Comparison of ENCODE assay signal across 14 cellular contexts in the genomic region with DNA sequence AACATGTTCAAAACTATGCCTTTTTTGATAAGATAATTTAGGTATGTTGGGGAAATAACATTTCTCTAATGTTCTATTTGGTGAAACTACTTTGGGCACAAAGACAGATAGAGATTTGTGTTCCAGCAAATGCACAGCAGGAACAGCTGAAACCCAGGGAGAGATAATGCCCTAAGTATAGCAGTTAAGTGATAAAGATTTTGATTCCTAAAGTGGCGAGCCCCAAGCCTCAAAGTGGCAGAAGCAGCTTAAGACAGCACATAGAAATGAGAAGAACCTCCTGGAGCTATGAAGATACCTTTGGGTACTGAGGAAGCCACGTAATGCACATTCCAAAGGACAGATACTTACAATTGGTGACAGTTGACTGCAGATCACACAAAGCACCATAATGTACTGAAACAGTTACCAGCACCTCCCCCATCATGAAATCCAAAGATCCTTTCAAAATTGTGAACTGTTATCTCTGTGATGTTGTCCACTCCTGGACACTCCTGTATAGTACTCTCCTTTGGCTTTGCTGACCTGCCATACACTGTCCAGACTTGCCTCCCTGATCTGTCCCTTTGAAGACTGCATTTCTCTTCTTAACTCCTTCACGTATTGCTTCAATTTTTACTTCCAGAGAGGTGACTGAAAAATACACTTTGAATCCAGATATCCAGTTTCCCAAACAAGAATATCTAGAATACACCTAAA.
A peak's percentile ranks its signal among the peaks of the same experiment; 100 is the strongest.
DNase-seq lines count a peak whose midpoint lies in the region; ATAC-seq and TF ChIP-seq lines count a peak whose summit lies in the region.
"Had no signal": no experiment of that assay in that cellular context is flagged by ENCODE, and none has a peak within 500 bp of the region (broad histone marks: within the 10 kb centered on the region; RNA-seq: fewer than 3 reads in every experiment).

No MANE protein-coding gene starts in this region.

- H2AFZ ChIP-seq in IMR-90 (replicated peaks; ENCODE audit: low read length, poor library complexity) = no peak overlapping the region

- H3K18ac ChIP-seq in IMR-90 (ENCODE audit: low read depth, low read length) (no peak overlapping the region; the same call in 1 of the 2 replicates), mesendoderm (ENCODE audit: low read length) (no peak overlapping the region)

- H3K79me1 ChIP-seq in IMR-90 (ENCODE audit: low read depth in 1 of 2, low read length in 2 of 2) (peaks cover 17 to 38% of the 10 kb centered on the region in 2 experiments), mesendoderm (ENCODE audit: low read length) (no peaks in the 10 kb centered on the region)

- H4K5ac ChIP-seq in IMR-90 (ENCODE audit: low read depth, low read length) (peak overlapping the region; percentile 54; the same call in 1 of the 2 replicates), mesendoderm (ENCODE audit: low read length) (no peak overlapping the region)

- POLR2A ChIA-PET in IMR-90 (lab: Charles Lee; ENCODE audit: unreplicated experiment) = no interaction called here

- BruUV-seq in IMR-90 (replicated peaks; lab: Mats Ljungman, UMichigan) = no TSS peak

- H3K27me3 ChIP-seq in IMR-90 (ENCODE audit: control insufficient read depth, insufficient read depth, low read length) = no peaks in the 10 kb centered on the region
- no peaks in the 10 kb centered on the region for H3K27me3 ChIP-seq in heart left ventricle
- no peaks in the 10 kb centered on the region for H3K27me3 ChIP-seq in mesendoderm (ENCODE audit: insufficient read depth, low read length, poor library complexity)
- H3K27me3 ChIP-seq in psoas muscle (ENCODE audit: insufficient read depth in 3 of 3, low read length in 2 of 3) = peaks cover 0 to 3% (median 0%) of the 10 kb centered on the region in 3 donors
- H3K27me3 ChIP-seq: BLaER1 treated with 17β-estradiol and CSF1 and Interleukin-3, amounts not matched to agents 10 nM and 100 nM had no signal

- CTCF ChIA-PET in IMR-90 (lab: Yijun Ruan, JAX) = no interaction called here

- no peak overlapping the region for H3K4ac ChIP-seq in IMR-90 (ENCODE audit: low read depth, low read length)
- no peak overlapping the region for H3K4ac ChIP-seq in mesendoderm (ENCODE audit: low read depth, low read length)

- no peak overlapping the region for H3K56ac ChIP-seq in IMR-90 (ENCODE audit: extremely low read depth, insufficient read depth, low read length)
- no peak overlapping the region for H3K56ac ChIP-seq in mesendoderm (ENCODE audit: low read length)

- H3K27ac ChIP-seq in IMR-90 (ENCODE audit: insufficient read depth, low read length) = peak overlapping the region; percentile 25; the same call in 1 of the 2 replicates
- peak overlapping the region in 7 of 12 donors; percentile 6 to 65 (median 49) for H3K27ac ChIP-seq in heart left ventricle
- H3K27ac ChIP-seq in mesendoderm (ENCODE audit: low read depth, low read length) = no peak overlapping the region
- H3K27ac ChIP-seq in psoas muscle = no peak overlapping the region
- H3K27ac ChIP-seq: BLaER1 treated with 17β-estradiol and CSF1 and Interleukin-3, amounts not matched to agents 10 nM and 100 nM had no signal

- H2BK120ac ChIP-seq in IMR-90 (ENCODE audit: low read depth, low read length) (no peak overlapping the region), mesendoderm (ENCODE audit: low read depth, low read length) (no peak overlapping the region)

- no peak overlapping the region for H2AK9ac ChIP-seq in IMR-90 (replicated peaks; ENCODE audit: low read depth, low read length, poor library complexity)

- in situ Hi-C loops in IMR-90 (cut with MboI; ENCODE audit: low sequenced_read_pairs) = no loop called here

- no peaks in the 10 kb centered on the region for H3K79me2 ChIP-seq in mesendoderm (ENCODE audit: control insufficient read depth, insufficient read depth, low read length)

- H3K4me3 ChIP-seq in IMR-90 (ENCODE audit: insufficient read depth, low read depth, low read length) (no peak overlapping the region), heart left ventricle (no peak overlapping the region), mesendoderm (ENCODE audit: low read length) (no peak overlapping the region), psoas muscle (no peak overlapping the region)
- H3K4me3 ChIP-seq: BLaER1 treated with 17β-estradiol and CSF1 and Interleukin-3, amounts not matched to agents 10 nM and 100 nM had no signal

- no peak overlapping the region; the same call in 1 of the 2 replicates for H3K14ac ChIP-seq in IMR-90 (replicated peaks; ENCODE audit: low read depth, low read length)

- ATAC-seq in IMR-90 (ENCODE audit: low read depth) (no peak), heart left ventricle (peak; percentile 36 to 64 (median 54)), psoas muscle (no peak)

- H2BK20ac ChIP-seq in IMR-90 (ENCODE audit: low read depth, low read length) = no peak overlapping the region

- intact Hi-C loops in IMR-90 (cut with micrococcal nuclease) = no loop called here
- intact Hi-C loops in heart left ventricle (cut with DNase I) = loop anchor here in 1 of 10 donors (10.0 kb wide), 2 partner anchors 57 to 153 kb away; no protein-coding TSS in a partner anchor
- intact Hi-C loops in psoas muscle (cut with DNase I) = no loop called here

- H3K23ac ChIP-seq in IMR-90 (ENCODE audit: low read depth, low read length) = peak overlapping the region; percentile 78; the same call in 1 of the 2 replicates
- H3K23ac ChIP-seq in mesendoderm (ENCODE audit: low read length) = no peak overlapping the region

- dilution Hi-C loops in IMR-90 (cut with HindIII; ENCODE audit: low sequenced_read_pairs, unreplicated experiment) = no loop called here

- no peak overlapping the region for H4K91ac ChIP-seq in IMR-90 (ENCODE audit: insufficient read depth, low read depth, low read length)

- no peak for TF ChIP-seq CTCF in IMR-90 (conservative IDR thresholded peaks at IDR 0.05; ENCODE audit: low read depth, low read length)
- TF ChIP-seq CTCF in heart left ventricle (IDR thresholded peaks at IDR 0.05) = no peak
- no peak for TF ChIP-seq CTCF in psoas muscle (IDR thresholded peaks at IDR 0.05)

- H3K9ac ChIP-seq in IMR-90 (ENCODE audit: low read depth, low read length) = no peak overlapping the region
- no peak overlapping the region for H3K9ac ChIP-seq in mesendoderm (ENCODE audit: low read length)
- H3K9ac ChIP-seq: BLaER1 treated with 17β-estradiol and CSF1 and Interleukin-3, amounts not matched to agents 10 nM and 100 nM had no signal

- TF ChIP-seq RAD21 in IMR-90 (IDR thresholded peaks at IDR 0.05; ENCODE audit: low read length) = no peak

- H3K4me2 ChIP-seq in IMR-90 (ENCODE audit: low read depth, low read length) (no peak overlapping the region), mesendoderm (ENCODE audit: low read length) (no peak overlapping the region)
- H3K4me2 ChIP-seq: BLaER1 treated with 17β-estradiol and CSF1 and Interleukin-3, amounts not matched to agents 10 nM and 100 nM had no signal

- peak overlapping the region; percentile 4 for H2BK5ac ChIP-seq in IMR-90 (ENCODE audit: low read depth, low read length, poor library complexity, severe bottlenecking)
- no peak overlapping the region for H2BK5ac ChIP-seq in mesendoderm (ENCODE audit: low read length)

- no peaks in the 10 kb centered on the region; the same call in 1 of the 2 replicates for H4K20me1 ChIP-seq in IMR-90 (ENCODE audit: insufficient read depth, low read length)
- H4K20me1 ChIP-seq: BLaER1 treated with 17β-estradiol and CSF1 and Interleukin-3, amounts not matched to agents 10 nM and 100 nM had no signal

- no CpG with 5 or more reads among the region's 3 CpGs for WGBS in IMR-90 (ENCODE audit: extremely low coverage in 2 of 2, insufficient read length in 1 of 2), 2 experiments
- WGBS in heart left ventricle, 4 donors = 45 to 57% (median 50%) methylated on average over 3 of the region's 3 CpGs
- WGBS in mesendoderm (ENCODE audit: extremely low coverage, insufficient coverage, low lambda C conversion rate) = no CpG with 5 or more reads among the region's 3 CpGs
- WGBS in psoas muscle, 3 donors = 65 to 76% (median 73%) methylated on average over 3 of the region's 3 CpGs

- H4K8ac ChIP-seq in IMR-90 (ENCODE audit: low read depth in 2 of 2, low read length in 2 of 2) (peak overlapping the region in 1 of 2 experiments; percentile 28; a peak in 1 of 4 replicates), mesendoderm (ENCODE audit: low read depth, low read length) (no peak overlapping the region)

- H3K36me3 ChIP-seq in IMR-90 (ENCODE audit: control insufficient read depth, insufficient read depth, low read length) = peaks cover 11% of the 10 kb centered on the region
- no peaks in the 10 kb centered on the region for H3K36me3 ChIP-seq in heart left ventricle
- H3K36me3 ChIP-seq in mesendoderm (ENCODE audit: control insufficient read depth, insufficient read depth, low read length) = no peaks in the 10 kb centered on the region
- no peaks in the 10 kb centered on the region for H3K36me3 ChIP-seq in psoas muscle (ENCODE audit: insufficient read depth in 1 of 2, low read depth in 1 of 2)
- H3K36me3 ChIP-seq: BLaER1 treated with 17β-estradiol and CSF1 and Interleukin-3, amounts not matched to agents 10 nM and 100 nM had no signal

- H3K4me1 ChIP-seq in IMR-90 (ENCODE audit: control insufficient read depth, insufficient read depth, low read length) (peaks cover 2% of the 10 kb centered on the region; the same call in 1 of the 2 replicates), heart left ventricle (peaks cover 0 to 14% (median under 1%) of the 10 kb centered on the region in 12 donors), mesendoderm (ENCODE audit: control insufficient read depth, low read depth, low read length) (no peaks in the 10 kb centered on the region), psoas muscle (no peaks in the 10 kb centered on the region)
- H3K4me1 ChIP-seq: BLaER1 treated with 17β-estradiol and CSF1 and Interleukin-3, amounts not matched to agents 10 nM and 100 nM had no signal

- H2BK15ac ChIP-seq in IMR-90 (ENCODE audit: low read depth, low read length) (no peak overlapping the region), mesendoderm (replicated peaks; ENCODE audit: low read depth) (no peak overlapping the region)

- TF ChIP-seq POLR2A in IMR-90 (IDR thresholded peaks at IDR 0.05; ENCODE audit: low read depth, low read length) (no peak), heart left ventricle (IDR thresholded peaks at IDR 0.05) (no peak)

- H3K9me3 ChIP-seq in IMR-90 (ENCODE audit: control insufficient read depth, insufficient read depth, low read length) = no peaks in the 10 kb centered on the region
- peaks cover 0 to 7% (median 0%) of the 10 kb centered on the region in 12 donors for H3K9me3 ChIP-seq in heart left ventricle
- H3K9me3 ChIP-seq in psoas muscle = no peaks in the 10 kb centered on the region
- H3K9me3 ChIP-seq: BLaER1 treated with 17β-estradiol and CSF1 and Interleukin-3, amounts not matched to agents 10 nM and 100 nM had no signal

- no peak for DNase-seq in IMR-90
- no peak for DNase-seq in heart left ventricle
- peak; percentile 7 for DNase-seq in mesendoderm
- DNase-seq in retina = peak; percentile 8
- DNase-seq in NCI-H2227 (lab: John Stamatoyannopoulos, UW; ENCODE audit: unreplicated experiment) = no peak
- DNase-seq in activated CD4-positive, alpha-beta T cell treated with anti-CD3 and anti-CD28 coated beads for 4 hours = no peak
- DNase-seq in psoas muscle = no peak
- DNase-seq: ACHN; CD4-positive, CD25-positive, alpha-beta regulatory T cell; DMS53; GF-D8; GOT3; H9 had no signal

- peaks cover 8% of the 10 kb centered on the region for H3K9me1 ChIP-seq in IMR-90 (ENCODE audit: insufficient read depth, low read length)

- H2AK5ac ChIP-seq in IMR-90 (ENCODE audit: low read depth, low read length) (no peak overlapping the region), mesendoderm (ENCODE audit: low read length) (no peak overlapping the region)

Comparison
In these comparisons a context has a peak if more than half of its experiments do, and no peak if none do; other contexts are left out.
1. ATAC-seq: peak in heart left ventricle (4 of 4); none in IMR-90 (single experiment) and psoas muscle (0 of 4).
2. DNase-seq: peak in mesendoderm (single experiment) and retina (single experiment); none in IMR-90 (single experiment), heart left ventricle (0 of 5), NCI-H2227 (single experiment), activated CD4-positive, alpha-beta T cell treated with anti-CD3 and anti-CD28 coated beads for 4 hours (0 of 2) and psoas muscle (0 of 2).
3. H3K27ac ChIP-seq: peak in IMR-90 (single experiment) and heart left ventricle (7 of 12); none in mesendoderm (single experiment) and psoas muscle (single experiment).